In genomic region chr14:49693738-49694130, GRCh38 we compare ENCODE assay signal across 7 cellular contexts. TPM values are rescaled to one million over a fixed set of nuclear protein-coding genes. Genes with fewer than 3 reads are reported as not detected.
DNase-seq lines count a peak whose midpoint lies in the region; ATAC-seq and TF ChIP-seq lines count a peak whose summit lies in the region.
"Not testable (repeated sequence)": the region's sequence is repeated elsewhere in the genome, so short reads cannot be mapped to it uniquely, and the experiment has no call there.

No MANE protein-coding gene starts in this region.

- H3K27ac Mint-ChIP-seq in activated T-helper 1 cell treated with anti-CD3 and anti-CD28 coated beads, Interleukin-12 subunit alpha, Interleukin-12 subunit beta, Interleukin-2, Interleukin-4 antibody, amounts not matched to agents 30 ng/mL and 10 ng/mL and 1 ng/mL, durations not matched to agents 14 hours and 24 hours and 36 hours: peak overlapping the region; percentile 55

- not testable (repeated sequence) for H4K20me1 ChIP-seq in GM23248 (ENCODE audit: insufficient read depth)

- H3K4me3 Mint-ChIP-seq in activated T-helper 1 cell treated with anti-CD3 and anti-CD28 coated beads, Interleukin-12 subunit alpha, Interleukin-12 subunit beta, Interleukin-2, Interleukin-4 antibody, amounts not matched to agents 30 ng/mL and 10 ng/mL and 1 ng/mL, durations not matched to agents 14 hours and 24 hours and 36 hours: peak overlapping the region; percentile 87

- DNase-seq in GM23248; RWPE1 (ENCODE audit: low spot score); activated T-helper 1 cell treated with anti-CD3 and anti-CD28 coated beads, Interleukin-12 subunit alpha, Interleukin-12 subunit beta, Interleukin-2, Interleukin-4 antibody, amounts not matched to agents 30 ng/mL and 10 ng/mL and 1 ng/mL, durations not matched to agents 14 hours and 24 hours and 36 hours (ENCODE audit: low spot score); coronary artery (ENCODE audit: low spot score): not testable (repeated sequence)
- peak in 1 of 3 donors; percentile 51 for DNase-seq in right cardiac atrium

- in situ Hi-C loops in GM23248 (cut with MboI): not testable (repeated sequence)

- H3K9me2 ChIP-seq in GM23248 (ENCODE audit: insufficient read depth): not testable (repeated sequence)

- not testable (repeated sequence) for H3K27me3 Mint-ChIP-seq in activated T-helper 1 cell treated with anti-CD3 and anti-CD28 coated beads, Interleukin-12 subunit alpha, Interleukin-12 subunit beta, Interleukin-2, Interleukin-4 antibody, amounts not matched to agents 30 ng/mL and 10 ng/mL and 1 ng/mL, durations not matched to agents 14 hours and 24 hours and 36 hours (ENCODE audit: insufficient read depth)

- not testable (repeated sequence) for H3K36me3 ChIP-seq in GM23248 (ENCODE audit: low read depth); muscle layer of duodenum (ENCODE audit: control insufficient read depth in 1 of 2, insufficient read depth in 2 of 2, low read length in 2 of 2); skeletal muscle tissue (ENCODE audit: control insufficient read depth in 3 of 3, insufficient read depth in 3 of 3, low read length in 3 of 3)

- not testable (repeated sequence) for ATAC-seq in right cardiac atrium

- intact Hi-C loops in activated T-helper 1 cell treated with anti-CD3 and anti-CD28 coated beads, Interleukin-12 subunit alpha, Interleukin-12 subunit beta, Interleukin-2, Interleukin-4 antibody, amounts not matched to agents 30 ng/mL and 10 ng/mL and 1 ng/mL, durations not matched to agents 14 hours and 24 hours and 36 hours (cut with micrococcal nuclease): loop anchor here (1.0 to 10.0 kb wide), 2 partner anchors 74 to 971 kb away; partner anchors contain the start of gene SAV1
- intact Hi-C loops in right cardiac atrium (cut with DNase I): not testable (repeated sequence)

- H3K4me1 Mint-ChIP-seq in activated T-helper 1 cell treated with anti-CD3 and anti-CD28 coated beads, Interleukin-12 subunit alpha, Interleukin-12 subunit beta, Interleukin-2, Interleukin-4 antibody, amounts not matched to agents 30 ng/mL and 10 ng/mL and 1 ng/mL, durations not matched to agents 14 hours and 24 hours and 36 hours (ENCODE audit: low read depth): peaks cover 13% of the 10 kb centered on the region

- 7 to 11% methylated on average over 9 to 14 of the region's 14 CpGs for WGBS in GM23248 (ENCODE audit: low coverage in 1 of 2, low lambda C conversion rate in 2 of 2, missing lambda C conversion rate in 2 of 2), 2 experiments
- 18% methylated on average over 14 of the region's 14 CpGs for WGBS in right cardiac atrium

- H3K9ac ChIP-seq in GM23248 (peak overlapping the region; percentile 87), skeletal muscle tissue (ENCODE audit: low read depth in 1 of 3, low read length in 3 of 3) (peak overlapping the region; percentile 86 to 93 (median 87))

- POLR2A ChIA-PET in RWPE1 (lab: Yijun Ruan, JAX; ENCODE audit: low non-redundant PET): not testable (repeated sequence)

- not testable (repeated sequence) for H3K36me3 Mint-ChIP-seq in activated T-helper 1 cell treated with anti-CD3 and anti-CD28 coated beads, Interleukin-12 subunit alpha, Interleukin-12 subunit beta, Interleukin-2, Interleukin-4 antibody, amounts not matched to agents 30 ng/mL and 10 ng/mL and 1 ng/mL, durations not matched to agents 14 hours and 24 hours and 36 hours (ENCODE audit: low read depth)

- H3F3A ChIP-seq in GM23248 (ENCODE audit: insufficient read depth): peaks cover 18% of the 10 kb centered on the region

- CTCF ChIA-PET in RWPE1 (lab: Yijun Ruan, JAX): interaction anchor here (0.5 to 1.2 kb wide), 2 partner anchors 12 to 51 kb away, joined by 3 to 7 read pairs; no protein-coding TSS in a partner anchor

- not testable (repeated sequence) for H3K9me3 ChIP-seq in GM23248 (ENCODE audit: low read depth); right cardiac atrium (ENCODE audit: control insufficient read depth, low read length); muscle layer of duodenum (ENCODE audit: control insufficient read depth in 1 of 2, low read length in 2 of 2); skeletal muscle tissue (ENCODE audit: control insufficient read depth in 3 of 3, low read length in 3 of 3)

- H3K27ac ChIP-seq in GM23248 (peak overlapping the region; percentile 85), RWPE1 (peak overlapping the region; percentile 88), coronary artery (peak overlapping the region; percentile 92 to 98), skeletal muscle tissue (ENCODE audit: low read depth, low read length) (peak overlapping the region; percentile 89)
- not testable (repeated sequence) for H3K27ac ChIP-seq in right cardiac atrium (ENCODE audit: low read length); muscle layer of duodenum (ENCODE audit: low read length)

- not testable (repeated sequence) for H3K9me3 Mint-ChIP-seq in activated T-helper 1 cell treated with anti-CD3 and anti-CD28 coated beads, Interleukin-12 subunit alpha, Interleukin-12 subunit beta, Interleukin-2, Interleukin-4 antibody, amounts not matched to agents 30 ng/mL and 10 ng/mL and 1 ng/mL, durations not matched to agents 14 hours and 24 hours and 36 hours

- peaks cover 14% of the 10 kb centered on the region; the same call in 1 of the 2 replicates for H3K4me1 ChIP-seq in GM23248 (ENCODE audit: insufficient read depth)
- not testable (repeated sequence) for H3K4me1 ChIP-seq in right cardiac atrium (ENCODE audit: control insufficient read depth, insufficient read depth, low read length); muscle layer of duodenum (ENCODE audit: control insufficient read depth in 1 of 2, insufficient read depth in 2 of 2, low read length in 2 of 2)
- H3K4me1 ChIP-seq in skeletal muscle tissue (ENCODE audit: control insufficient read depth in 3 of 3, insufficient read depth in 3 of 3, low read length in 3 of 3): peaks cover 6 to 11% (median 7%) of the 10 kb centered on the region in 3 donors

- not testable (repeated sequence) for H3K27me3 ChIP-seq in GM23248 (replicated peaks; ENCODE audit: insufficient read depth); right cardiac atrium (ENCODE audit: control insufficient read depth, insufficient read depth); muscle layer of duodenum (ENCODE audit: low read depth, low read length); skeletal muscle tissue (ENCODE audit: control insufficient read depth in 3 of 3, insufficient read depth in 3 of 3, low read length in 3 of 3)

- H3K4me3 ChIP-seq in GM23248 (peak overlapping the region; percentile 81), coronary artery (peak overlapping the region; percentile 85), right cardiac atrium (ENCODE audit: low read length) (peak overlapping the region; percentile 76), muscle layer of duodenum (ENCODE audit: low read depth in 1 of 2, low read length in 2 of 2) (peak overlapping the region; percentile 37 to 67), skeletal muscle tissue (ENCODE audit: low read length in 3 of 3) (peak overlapping the region; percentile 75 to 91 (median 82))

- H3K4me2 ChIP-seq in GM23248 (ENCODE audit: unreplicated experiment): peak overlapping the region; percentile 87

- not testable (repeated sequence) for TF ChIP-seq CTCF in RWPE1 (conservative IDR thresholded peaks at IDR 0.05; ENCODE audit: low read depth); coronary artery (IDR thresholded peaks at IDR 0.05)

- H2AFZ ChIP-seq in GM23248: peak overlapping the region; percentile 92

- not testable (repeated sequence) for H3K79me2 ChIP-seq in GM23248 (ENCODE audit: insufficient read depth)

RNA-seq across cellular contexts. Expression of gene KLHDC1, which starts 0.8 kb away (rescaled TPM):
- 3.4 and 5.0 TPM in 2 replicates for total RNA-seq in GM23248 (2014; rRNA removed; shearing (Covaris generic))
- polyA plus RNA-seq in GM23248 (2016; fragmentation: Nextera tagmentation; extraction: Ambion mirVana) (3.0 and 4.1 TPM in 2 replicates), right cardiac atrium (5.3 TPM)
- total RNA-seq in activated T-helper 1 cell treated with anti-CD3 and anti-CD28 coated beads, Interleukin-12 subunit alpha, Interleukin-12 subunit beta, Interleukin-2, Interleukin-4 antibody, amounts not matched to agents 30 ng/mL and 10 ng/mL and 1 ng/mL, durations not matched to agents 14 hours and 24 hours and 36 hours: 0.93 and 1.9 TPM in 2 replicates
- total RNA-seq in right cardiac atrium (10 to 100 TPM; 10.4 to 14.5 (median 12.1) TPM), skeletal muscle tissue (20.9 TPM)

RNA-seq across cellular contexts. Expression of gene POLE2, which starts 5.7 kb away (rescaled TPM):
- total RNA-seq in GM23248 (2014; rRNA removed; shearing (Covaris generic)): 5.5 and 13.5 TPM in 2 replicates
- polyA plus RNA-seq in GM23248 (2016; fragmentation: Nextera tagmentation; extraction: Ambion mirVana): 5.2 TPM in 2 replicates
- total RNA-seq in activated T-helper 1 cell treated with anti-CD3 and anti-CD28 coated beads, Interleukin-12 subunit alpha, Interleukin-12 subunit beta, Interleukin-2, Interleukin-4 antibody, amounts not matched to agents 30 ng/mL and 10 ng/mL and 1 ng/mL, durations not matched to agents 14 hours and 24 hours and 36 hours: 46.8 and 46.9 TPM in 2 replicates
- 1 to 10 TPM in 3 of 4 donors, under 1 TPM in 1; 0.59 to 2.0 (median 1.6) TPM for total RNA-seq in right cardiac atrium
- polyA plus RNA-seq in right cardiac atrium: 0.81 TPM
- 15.1 TPM for total RNA-seq in skeletal muscle tissue

RNA-seq across cellular contexts. Expression of gene DNAAF2, which starts 58.7 kb away (rescaled TPM):
- 11.0 and 11.1 TPM in 2 replicates for total RNA-seq in GM23248 (2014; rRNA removed; shearing (Covaris generic))
- polyA plus RNA-seq in GM23248 (2016; fragmentation: Nextera tagmentation; extraction: Ambion mirVana): 11.1 and 12.8 TPM in 2 replicates
- 12.8 and 12.9 TPM in 2 replicates for total RNA-seq in activated T-helper 1 cell treated with anti-CD3 and anti-CD28 coated beads, Interleukin-12 subunit alpha, Interleukin-12 subunit beta, Interleukin-2, Interleukin-4 antibody, amounts not matched to agents 30 ng/mL and 10 ng/mL and 1 ng/mL, durations not matched to agents 14 hours and 24 hours and 36 hours
- 1 to 10 TPM; 5.3 to 7.1 (median 6.1) TPM for total RNA-seq in right cardiac atrium
- 6.0 TPM for polyA plus RNA-seq in right cardiac atrium
- 5.7 TPM for total RNA-seq in skeletal muscle tissue
